Comparison of ENCODE assay signal across 19 cellular contexts in genomic region chr12:41981758-41982157, GRCh38.
A peak's percentile ranks its signal among the peaks of the same experiment; 100 is the strongest.
DNase-seq lines count a peak whose midpoint lies in the region; ATAC-seq, FAIRE-seq and TF ChIP-seq lines count a peak whose summit lies in the region.
"Had no signal": no experiment of that assay in that cellular context is flagged by ENCODE, and none has a peak within 500 bp of the region (broad histone marks: within the 10 kb centered on the region; RNA-seq: fewer than 3 reads in every experiment).

No MANE protein-coding gene starts in this region.

- H3K4me3 ChIP-seq in IMR-90 (ENCODE audit: insufficient read depth, low read depth, low read length) (no peak overlapping the region), astrocyte (ENCODE audit: insufficient read depth, low read depth, low read length) (no peak overlapping the region), gastrocnemius medialis (no peak overlapping the region)
- H3K4me3 ChIP-seq: GM12878 had no signal

- H3K9me1 ChIP-seq in IMR-90 (ENCODE audit: insufficient read depth, low read length) = no peaks in the 10 kb centered on the region

- no peak overlapping the region for H4K91ac ChIP-seq in IMR-90 (ENCODE audit: insufficient read depth, low read depth, low read length)

- 0% methylated on average over 1 of the region's 1 CpG; no CpG with 5 or more reads in 1 of the 2 experiments for WGBS in IMR-90 (ENCODE audit: extremely low coverage in 2 of 2, insufficient read length in 1 of 2), 2 experiments

- TF ChIP-seq CTCF in IMR-90 (conservative IDR thresholded peaks at IDR 0.05; ENCODE audit: low read depth, low read length) = no peak
- no peak for TF ChIP-seq CTCF in astrocyte (IDR thresholded peaks at IDR 0.05; ENCODE audit: insufficient read depth, low read depth, low read length)
- TF ChIP-seq CTCF in progenitor cell of endocrine pancreas (IDR thresholded peaks at IDR 0.05; ENCODE audit: unreplicated experiment) = no peak
- TF ChIP-seq CTCF in gastrocnemius medialis (IDR thresholded peaks at IDR 0.05 in 4 of 5, conservative IDR thresholded peaks at IDR 0.05 in 1 of 5) = no peak

- no peaks in the 10 kb centered on the region for H3K79me2 ChIP-seq in astrocyte (ENCODE audit: insufficient read depth, low read length)

- no peaks in the 10 kb centered on the region for H3K27me3 ChIP-seq in IMR-90 (ENCODE audit: control insufficient read depth, insufficient read depth, low read length)
- H3K27me3 ChIP-seq in astrocyte (ENCODE audit: insufficient read depth, low read length) = no peaks in the 10 kb centered on the region
- no peaks in the 10 kb centered on the region for H3K27me3 ChIP-seq in gastrocnemius medialis

- no peak overlapping the region for H4K5ac ChIP-seq in IMR-90 (ENCODE audit: low read depth, low read length)

- POLR2A ChIA-PET in IMR-90 (lab: Charles Lee; ENCODE audit: unreplicated experiment) = interaction anchor here (0.6 kb wide), 1 partner anchor 46 kb away, joined by 5 read pairs; no protein-coding TSS in a partner anchor

- no peak overlapping the region for H3K18ac ChIP-seq in IMR-90 (ENCODE audit: low read depth, low read length)

- ATAC-seq in IMR-90 (ENCODE audit: low read depth) (no peak), gastrocnemius medialis (no peak)
- ATAC-seq: effector memory CD8-positive, alpha-beta T cell; GM12878; naive thymus-derived CD4-positive, alpha-beta T cell had no signal

- H3K23ac ChIP-seq in IMR-90 (ENCODE audit: low read depth, low read length) = no peak overlapping the region

- intact Hi-C loops in IMR-90 (cut with micrococcal nuclease) = no loop called here
- intact Hi-C loops in gastrocnemius medialis (cut with DNase I; ENCODE audit: low total_unique reads) = no loop called here

- H3K4me2 ChIP-seq in IMR-90 (ENCODE audit: low read depth, low read length) (no peak overlapping the region), astrocyte (ENCODE audit: low read length) (no peak overlapping the region)

- H4K20me1 ChIP-seq in IMR-90 (ENCODE audit: insufficient read depth, low read length) (no peaks in the 10 kb centered on the region), astrocyte (ENCODE audit: insufficient read depth, low read length) (no peaks in the 10 kb centered on the region)

- H3K4me1 ChIP-seq in IMR-90 (ENCODE audit: control insufficient read depth, insufficient read depth, low read length) = no peaks in the 10 kb centered on the region
- H3K4me1 ChIP-seq in astrocyte (ENCODE audit: insufficient read depth, low read length) = no peaks in the 10 kb centered on the region
- H3K4me1 ChIP-seq in gastrocnemius medialis = no peaks in the 10 kb centered on the region

- no peak for FAIRE-seq in astrocyte (lab: Jason Lieb, UNC)
- FAIRE-seq: GM12878 had no signal

- BruUV-seq in IMR-90 (replicated peaks; lab: Mats Ljungman, UMichigan) = no TSS peak

- H3K27ac Mint-ChIP-seq in astrocyte (ENCODE audit: unreplicated experiment) (no peak overlapping the region), progenitor cell of endocrine pancreas (no peak overlapping the region)
- H3K27ac Mint-ChIP-seq: activated B cell treated with CpG ODN at 0.5 μM for 24 hours; activated naive CD8-positive, alpha-beta T cell treated with anti-CD3 and anti-CD28 coated beads, Interleukin-2, amount 10 ng/mL, durations not matched to agents 7 days and 5 days; effector memory CD8-positive, alpha-beta T cell; naive thymus-derived CD4-positive, alpha-beta T cell had no signal

- H2AFZ ChIP-seq in IMR-90 (replicated peaks; ENCODE audit: low read length, poor library complexity) (no peak overlapping the region), astrocyte (ENCODE audit: low read depth, low read length) (no peak overlapping the region)

- H3K56ac ChIP-seq in IMR-90 (ENCODE audit: extremely low read depth, insufficient read depth, low read length) = no peak overlapping the region

- H2BK20ac ChIP-seq in IMR-90 (ENCODE audit: low read depth, low read length) = no peak overlapping the region

- in situ Hi-C loops in IMR-90 (cut with MboI; ENCODE audit: low sequenced_read_pairs) (no loop called here), gastrocnemius medialis (cut with MboI; ENCODE audit: low sequenced_read_pairs in 4 of 4) (no loop called here)

- no peak overlapping the region for H3K14ac ChIP-seq in IMR-90 (replicated peaks; ENCODE audit: low read depth, low read length)

- H3K27ac ChIP-seq in IMR-90 (ENCODE audit: insufficient read depth, low read length) (no peak overlapping the region), astrocyte (ENCODE audit: low read depth, low read length) (no peak overlapping the region), gastrocnemius medialis (no peak overlapping the region)

- no peak overlapping the region for H2BK120ac ChIP-seq in IMR-90 (ENCODE audit: low read depth, low read length)

- H3K4me1 Mint-ChIP-seq in astrocyte (ENCODE audit: low read depth, unreplicated experiment) (peaks cover 11% of the 10 kb centered on the region), progenitor cell of endocrine pancreas (ENCODE audit: low read depth) (no peaks in the 10 kb centered on the region)
- H3K4me1 Mint-ChIP-seq: activated B cell treated with CpG ODN at 0.5 μM for 24 hours; activated naive CD8-positive, alpha-beta T cell treated with anti-CD3 and anti-CD28 coated beads, Interleukin-2, amount 10 ng/mL, durations not matched to agents 7 days and 5 days; naive thymus-derived CD4-positive, alpha-beta T cell had no signal

- no peak overlapping the region for H3K9ac ChIP-seq in IMR-90 (ENCODE audit: low read depth, low read length)
- H3K9ac ChIP-seq in astrocyte (ENCODE audit: low read length) = no peak overlapping the region

- no peak overlapping the region for H2AK5ac ChIP-seq in IMR-90 (ENCODE audit: low read depth, low read length)

- H3K36me3 ChIP-seq in IMR-90 (ENCODE audit: control insufficient read depth, insufficient read depth, low read length) = no peaks in the 10 kb centered on the region
- no peaks in the 10 kb centered on the region for H3K36me3 ChIP-seq in astrocyte (ENCODE audit: insufficient read depth, low read length)
- H3K36me3 ChIP-seq in gastrocnemius medialis = no peaks in the 10 kb centered on the region

- dilution Hi-C loops in IMR-90 (cut with HindIII; ENCODE audit: low sequenced_read_pairs, unreplicated experiment) = no loop called here

- no peak for TF ChIP-seq POLR2A in IMR-90 (IDR thresholded peaks at IDR 0.05; ENCODE audit: low read depth, low read length)
- TF ChIP-seq POLR2A in gastrocnemius medialis (IDR thresholded peaks at IDR 0.05) = no peak

- H3K79me1 ChIP-seq in IMR-90 (ENCODE audit: low read depth in 1 of 2, low read length in 2 of 2) = no peaks in the 10 kb centered on the region

- H2BK15ac ChIP-seq in IMR-90 (ENCODE audit: low read depth, low read length) = no peak overlapping the region

- no peaks in the 10 kb centered on the region for H3K9me3 ChIP-seq in IMR-90 (ENCODE audit: control insufficient read depth, insufficient read depth, low read length)
- peaks cover 2% of the 10 kb centered on the region for H3K9me3 ChIP-seq in astrocyte (ENCODE audit: insufficient read depth, low read depth, low read length)
- H3K9me3 ChIP-seq in gastrocnemius medialis = no peaks in the 10 kb centered on the region

- CTCF ChIA-PET in IMR-90 (lab: Yijun Ruan, JAX) = interaction anchor here (1.0 kb wide), 1 partner anchor 42 kb away, joined by 3 read pairs; no protein-coding TSS in a partner anchor

- H3K36me3 Mint-ChIP-seq in astrocyte (ENCODE audit: low read depth, unreplicated experiment) (no peaks in the 10 kb centered on the region), progenitor cell of endocrine pancreas (ENCODE audit: insufficient read depth) (no peaks in the 10 kb centered on the region)
- H3K36me3 Mint-ChIP-seq: activated naive CD8-positive, alpha-beta T cell treated with anti-CD3 and anti-CD28 coated beads, Interleukin-2, amount 10 ng/mL, durations not matched to agents 7 days and 5 days; naive thymus-derived CD4-positive, alpha-beta T cell had no signal

- H3K9me3 Mint-ChIP-seq in astrocyte (ENCODE audit: unreplicated experiment) (peaks cover 4% of the 10 kb centered on the region), progenitor cell of endocrine pancreas (ENCODE audit: low read depth) (peaks cover 4% of the 10 kb centered on the region)
- H3K9me3 Mint-ChIP-seq: activated B cell treated with CpG ODN at 0.5 μM for 24 hours; effector memory CD8-positive, alpha-beta T cell had no signal

- H3K4me3 Mint-ChIP-seq in astrocyte (ENCODE audit: unreplicated experiment) (no peak overlapping the region), progenitor cell of endocrine pancreas (ENCODE audit: low read depth) (no peak overlapping the region)
- H3K4me3 Mint-ChIP-seq: activated B cell treated with CpG ODN at 0.5 μM for 24 hours; activated naive CD8-positive, alpha-beta T cell treated with anti-CD3 and anti-CD28 coated beads, Interleukin-2, amount 10 ng/mL, durations not matched to agents 7 days and 5 days; effector memory CD8-positive, alpha-beta T cell; naive thymus-derived CD4-positive, alpha-beta T cell had no signal

- DNase-seq in Daoy (ENCODE audit: low read depth) (peak; percentile 19), IMR-90 (peak; percentile 10), astrocyte (ENCODE audit: low read depth) (peak; percentile 61), foreskin melanocyte (peak; percentile 20), progenitor cell of endocrine pancreas (ENCODE audit: low spot score, unreplicated experiment) (no peak), NCI-H748 treated with DMSO at 0.1 percent for 48 hours (lab: John Stamatoyannopoulos, UW) (no peak), gastrocnemius medialis (no peak)
- DNase-seq in activated CD4-positive, alpha-beta T cell treated with anti-CD3 and anti-CD28 coated beads, Interleukin-2, amount 50 U/mL, for 1 hour = no peak
- DNase-seq: activated B cell treated with CpG ODN at 0.5 μM for 24 hours; activated naive CD8-positive, alpha-beta T cell treated with anti-CD3 and anti-CD28 coated beads, Interleukin-2, amount 10 ng/mL, durations not matched to agents 7 days and 5 days; central memory CD4-positive, alpha-beta T cell; COR-L47; effector memory CD8-positive, alpha-beta T cell; GDM1; naive thymus-derived CD4-positive, alpha-beta T cell; NCI-H1694; SHP77 treated with DMSO at 0.1 percent for 48 hours; T-helper 2 cell had no signal

- no peak overlapping the region for H3K4ac ChIP-seq in IMR-90 (ENCODE audit: low read depth, low read length)

- H2AK9ac ChIP-seq in IMR-90 (replicated peaks; ENCODE audit: low read depth, low read length, poor library complexity) = no peak overlapping the region

- no peak overlapping the region for H2BK5ac ChIP-seq in IMR-90 (ENCODE audit: low read depth, low read length, poor library complexity, severe bottlenecking)

- H3K27me3 Mint-ChIP-seq in astrocyte (ENCODE audit: low read depth, unreplicated experiment) (no peaks in the 10 kb centered on the region), progenitor cell of endocrine pancreas (no peaks in the 10 kb centered on the region)

- TF ChIP-seq RAD21 in IMR-90 (IDR thresholded peaks at IDR 0.05; ENCODE audit: low read length) = no peak

- no peak overlapping the region for H4K8ac ChIP-seq in IMR-90 (ENCODE audit: low read depth in 2 of 2, low read length in 2 of 2)

TF ChIP-seq in IMR-90, 13 proteins besides CTCF, POLR2A, EP300 and RAD21 (continues in another document):
- TF ChIP-seq MXI1 (IDR thresholded peaks at IDR 0.05; ENCODE audit: borderline replicate concordance, low read depth, low read length) = no peak

Comparison
In these comparisons a context has a peak if more than half of its experiments do, and no peak if none do; other contexts are left out.
1. DNase-seq: peak in Daoy (single experiment), IMR-90 (single experiment), astrocyte (single experiment) and foreskin melanocyte (single experiment); none in progenitor cell of endocrine pancreas (single experiment), activated CD4-positive, alpha-beta T cell treated with anti-CD3 and anti-CD28 coated beads, Interleukin-2, amount 50 U/mL, for 1 hour (single experiment), NCI-H748 treated with DMSO at 0.1 percent for 48 hours (single experiment) and gastrocnemius medialis (0 of 2).